In genomic region chr20:60210779-60211617, GRCh38 we compare ENCODE assay signal across 8 cellular contexts.
A peak's percentile ranks its signal among the peaks of the same experiment; 100 is the strongest.
DNase-seq lines count a peak whose midpoint lies in the region; ATAC-seq and TF ChIP-seq lines count a peak whose summit lies in the region.

No MANE protein-coding gene starts in this region.

- no peaks in the 10 kb centered on the region for H3K36me3 ChIP-seq in esophagus muscularis mucosa

- TF ChIP-seq EP300 in esophagus muscularis mucosa (IDR thresholded peaks at IDR 0.05) = no peak

- H3K4me3 Mint-ChIP-seq in natural killer cell = peak overlapping the region; percentile 41

- peak; percentile 54 for ATAC-seq in HG03039 (IDR thresholded peaks at IDR 0.05; ENCODE audit: unreplicated experiment)
- peak; percentile 78 to 85 (median 81) for ATAC-seq in natural killer cell
- ATAC-seq in HG02981 (IDR thresholded peaks at IDR 0.05; ENCODE audit: unreplicated experiment) = no peak

- 43% methylated on average over 21 of the region's 25 CpGs for WGBS in esophagus muscularis mucosa

- no peak for TF ChIP-seq POLR2A in esophagus muscularis mucosa (IDR thresholded peaks at IDR 0.05; ENCODE audit: low read depth)

- H3K4me3 ChIP-seq in esophagus muscularis mucosa = no peak overlapping the region

- H3K9me3 Mint-ChIP-seq in natural killer cell = no peaks in the 10 kb centered on the region

- no peaks in the 10 kb centered on the region for H3K36me3 Mint-ChIP-seq in natural killer cell

- peak; percentile 81 for DNase-seq in ELF-1 (ENCODE audit: low read depth, low spot score)
- DNase-seq in NOMO-1 (lab: John Stamatoyannopoulos, UW; ENCODE audit: unreplicated experiment in 2 of 2) = peak; percentile 66 to 71
- peak; percentile 47 for DNase-seq in activated T-cell treated with anti-CD3 and anti-CD28 coated beads for 24 hours (ENCODE audit: low read depth)
- peak; percentile 92 for DNase-seq in esophagus muscularis mucosa (ENCODE audit: extremely low spot score)
- DNase-seq in natural killer cell = peak; percentile 63
- peak in 5 of 6 experiments; percentile 7 to 49 (median 27) for DNase-seq in stimulated activated naive CD4-positive, alpha-beta T cell (lab: John Stamatoyannopoulos, UW)

- peaks cover 0 to 5% (median 0%) of the 10 kb centered on the region in 4 donors for H3K27me3 ChIP-seq in esophagus muscularis mucosa

- H3K27ac Mint-ChIP-seq in natural killer cell = peak overlapping the region in 1 of 2 donors; percentile 31

- H3K4me1 Mint-ChIP-seq in natural killer cell = peaks cover 42 to 55% of the 10 kb centered on the region in 2 donors

- H3K27me3 Mint-ChIP-seq in natural killer cell (ENCODE audit: low read depth in 2 of 2) = no peaks in the 10 kb centered on the region

- no peaks in the 10 kb centered on the region for H3K9me3 ChIP-seq in esophagus muscularis mucosa

- peaks cover 0 to 6% (median 3%) of the 10 kb centered on the region in 4 donors for H3K4me1 ChIP-seq in esophagus muscularis mucosa

- no peak overlapping the region for H3K27ac ChIP-seq in esophagus muscularis mucosa (replicated peaks in 1 of 4)

- intact Hi-C loops in esophagus muscularis mucosa (cut with DNase I) (loop anchor here (5.0 to 10.0 kb wide), 3 partner anchors 911 to 1684 kb away; no protein-coding TSS in a partner anchor), natural killer cell (cut with micrococcal nuclease) (loop anchor here (1.0 to 5.0 kb wide), 4 partner anchors 52 to 1018 kb away; no protein-coding TSS in a partner anchor)

- peak; percentile 71 to 95 (median 86) for TF ChIP-seq CTCF in esophagus muscularis mucosa (IDR thresholded peaks at IDR 0.05)
- peak; percentile 92 for TF ChIP-seq CTCF in natural killer cell (IDR thresholded peaks at IDR 0.05)

Comparison
In these comparisons a context has a peak if more than half of its experiments do, and no peak if none do; other contexts are left out.
1. DNase-seq: peak in every context shown above with its lines; median percentile 92 in esophagus muscularis mucosa; 81 in ELF-1; 68 in NOMO-1; 63 in natural killer cell; 47 in activated T-cell treated with anti-CD3 and anti-CD28 coated beads for 24 hours; 27 in stimulated activated naive CD4-positive, alpha-beta T cell.